16 cellular contexts compared by ENCODE assay signal in the genomic region with DNA sequence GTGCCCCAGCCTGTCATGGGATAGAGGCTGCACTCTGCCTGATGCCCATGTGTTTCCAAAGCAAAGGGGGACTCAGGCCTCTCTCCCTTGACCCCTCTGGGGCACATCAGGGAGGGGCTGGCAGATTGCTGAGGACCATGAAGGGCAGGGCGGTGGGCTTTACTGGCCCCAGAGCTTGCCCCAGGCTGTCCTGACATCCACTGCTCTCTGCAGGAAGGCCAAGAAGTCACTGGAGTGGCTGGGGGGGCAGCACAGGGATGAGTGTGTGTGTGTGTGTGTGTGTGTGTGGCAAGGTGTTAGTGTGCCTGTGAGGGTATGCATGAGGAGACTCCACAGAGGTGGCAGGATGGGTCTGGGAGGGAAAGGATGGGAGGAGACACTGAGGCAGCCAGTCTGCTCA.
"Had no signal": no experiment of that assay in that cellular context is flagged by ENCODE, and none has a peak within 500 bp of the region (broad histone marks: within the 10 kb centered on the region; RNA-seq: fewer than 3 reads in every experiment).

No MANE protein-coding gene starts in this region.

- H3K27ac ChIP-seq: foreskin keratinocyte, pancreas, testis had no signal

- H3K4me1 Mint-ChIP-seq: naive thymus-derived CD8-positive, alpha-beta T cell; neural crest cell had no signal

- H3K27ac Mint-ChIP-seq: dendritic cell treated with granulocyte-macrophage colony-stimulating factor and Interleukin-4, amounts not matched to agents 40 ng/mL and 50 ng/mL, for 4 days; naive thymus-derived CD8-positive, alpha-beta T cell; progenitor cell of endocrine pancreas had no signal

- H3K36me3 ChIP-seq: pancreas, tibial nerve had no signal

- H3K9me3 Mint-ChIP-seq: dendritic cell treated with granulocyte-macrophage colony-stimulating factor and Interleukin-4, amounts not matched to agents 40 ng/mL and 50 ng/mL, for 4 days; naive thymus-derived CD8-positive, alpha-beta T cell had no signal

- DNase-seq: erythroblast; left colon; left ventricle myocardium superior; mucosa of descending colon; naive thymus-derived CD8-positive, alpha-beta T cell; pancreas; right cardiac atrium; small intestine; stimulated activated CD4-positive, alpha-beta T cell treated with anti-CD3 and anti-CD28 coated beads, Interleukin-12 subunit alpha, Interleukin-12 subunit beta, amount 100 ng/mL, for 4 hours; stimulated activated naive CD4-positive, alpha-beta T cell treated with Interleukin-2 at 50 U/mL for 16 hours; testis had no signal

- H3K27me3 Mint-ChIP-seq: dendritic cell treated with granulocyte-macrophage colony-stimulating factor and Interleukin-4, amounts not matched to agents 40 ng/mL and 50 ng/mL, for 4 days had no signal

- H3K36me3 Mint-ChIP-seq: naive thymus-derived CD8-positive, alpha-beta T cell had no signal

- H3K9me3 ChIP-seq: mucosa of descending colon, pancreas, testis, tibial nerve had no signal

- H3K4me3 ChIP-seq: mucosa of descending colon, pancreas, testis, tibial nerve had no signal

- H3K27me3 ChIP-seq: foreskin keratinocyte, pancreas, testis, tibial nerve had no signal

- H3K4me3 Mint-ChIP-seq: dendritic cell treated with granulocyte-macrophage colony-stimulating factor and Interleukin-4, amounts not matched to agents 40 ng/mL and 50 ng/mL, for 4 days; naive thymus-derived CD8-positive, alpha-beta T cell; neural crest cell had no signal

- ATAC-seq: left colon; left ventricle myocardium superior; mucosa of descending colon; naive thymus-derived CD8-positive, alpha-beta T cell; pancreas; right cardiac atrium had no signal

- H3K4me1 ChIP-seq: testis had no signal
